ENCODE assay signal across 14 cellular contexts in the genomic region with DNA sequence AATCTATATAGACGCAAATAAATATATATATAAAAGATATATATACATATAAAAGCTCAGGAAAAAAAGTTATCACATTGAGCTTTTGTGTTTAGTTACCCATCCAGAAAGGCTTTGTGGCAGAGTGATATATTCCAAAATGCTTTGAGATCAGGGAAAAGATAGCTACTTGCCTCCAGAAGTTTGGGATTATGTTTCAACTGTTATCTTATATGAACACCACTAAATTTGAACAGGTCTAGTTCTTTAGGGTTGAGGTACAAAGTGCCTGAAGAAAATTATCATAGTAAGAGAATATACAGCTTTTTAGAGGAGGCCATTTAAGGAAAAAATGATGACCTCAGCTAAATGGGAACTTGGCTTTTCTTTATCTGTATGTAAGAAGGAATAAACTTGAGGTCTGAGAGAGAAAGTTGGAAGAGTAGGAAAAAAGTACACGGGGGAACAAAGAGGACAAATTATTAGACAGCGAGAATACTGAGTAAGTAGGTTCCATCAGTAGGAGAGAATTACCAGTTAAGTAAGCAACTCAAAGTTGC. TPM values are rescaled to one million over a fixed set of nuclear protein-coding genes. Genes with fewer than 3 reads are reported as not detected.
A peak's percentile ranks its signal among the peaks of the same experiment; 100 is the strongest.
DNase-seq lines count a peak whose midpoint lies in the region; ATAC-seq and TF ChIP-seq lines count a peak whose summit lies in the region.
"Had no signal": no experiment of that assay in that cellular context is flagged by ENCODE, and none has a peak within 500 bp of the region (broad histone marks: within the 10 kb centered on the region; RNA-seq: fewer than 3 reads in every experiment).

No MANE protein-coding gene starts in this region.

- H3K27ac Mint-ChIP-seq in CD4-positive, alpha-beta memory T cell: peak overlapping the region in 4 of 7 donors; percentile 4 to 91 (median 20)
- H3K27ac Mint-ChIP-seq in T-helper 17 cell (peak overlapping the region; percentile 11), naive B cell (no peak overlapping the region)

- peaks cover 42% of the 10 kb centered on the region for H3K4me1 ChIP-seq in CD4-positive, alpha-beta memory T cell (ENCODE audit: insufficient read depth, low read length)

- no peaks in the 10 kb centered on the region for H3K27me3 Mint-ChIP-seq in CD4-positive, alpha-beta memory T cell
- H3K27me3 Mint-ChIP-seq in T-helper 17 cell (no peaks in the 10 kb centered on the region), naive B cell (no peaks in the 10 kb centered on the region)

- ATAC-seq in T-helper 17 cell (no peak), naive B cell (ENCODE audit: low read depth in 2 of 2) (no peak), HG03378 (IDR thresholded peaks at IDR 0.05; ENCODE audit: unreplicated experiment) (no peak)

- peaks cover 36 to 83% (median 58%) of the 10 kb centered on the region in 4 donors for H3K4me1 Mint-ChIP-seq in CD4-positive, alpha-beta memory T cell
- peaks cover 38% of the 10 kb centered on the region for H3K4me1 Mint-ChIP-seq in T-helper 17 cell
- peaks cover 55 to 80% (median 71%) of the 10 kb centered on the region in 3 donors for H3K4me1 Mint-ChIP-seq in naive B cell

- no peak for DNase-seq in CD4-positive, alpha-beta memory T cell
- DNase-seq in GM12864 (ENCODE audit: low read depth): no peak
- no peak for DNase-seq in T-helper 17 cell
- DNase-seq in naive B cell: no peak
- no peak for DNase-seq in cerebellar nuclear complex (lab: John Stamatoyannopoulos, UW)
- no peak for DNase-seq in HCEC 1CT
- no peak for DNase-seq in foreskin melanocyte
- DNase-seq: activated CD4-positive, alpha-beta T cell treated with anti-CD3 and anti-CD28 coated beads for 48 hours; activated effector memory CD4-positive, alpha-beta T cell treated with anti-CD3 and anti-CD28 coated beads, Interleukin-2, amount 50 U/mL, for 16 hours; NCI-H1694 treated with DMSO at 0.1 percent for 48 hours; NCI-H524 treated with DMSO at 0.1 percent for 48 hours; sigmoid colon; stimulated activated CD4-positive, alpha-beta T cell treated with anti-CD3 and anti-CD28 coated beads, Interleukin-4, amount 100 ng/mL, for 1 hour had no signal

- POLR2A ChIA-PET in CD4-positive, alpha-beta memory T cell (lab: Charles Lee; ENCODE audit: partially characterized antibody): interaction anchor here (0.6 kb wide), 1 partner anchor 395 kb away, joined by 4 read pairs; no protein-coding TSS in a partner anchor

- no peak for TF ChIP-seq CTCF in GM12864 (IDR thresholded peaks at IDR 0.05; ENCODE audit: low read depth, low read length, missing control alignments)

- CTCF ChIA-PET in CD4-positive, alpha-beta memory T cell (lab: Charles Lee; ENCODE audit: partially characterized antibody): interaction anchor here (1.0 kb wide), 1 partner anchor 69 kb away, joined by 3 read pairs; no protein-coding TSS in a partner anchor

- H3K27ac ChIP-seq in CD4-positive, alpha-beta memory T cell (ENCODE audit: low read depth, low read length): no peak overlapping the region
- H3K27ac ChIP-seq: sigmoid colon had no signal

- H3K36me3 ChIP-seq in CD4-positive, alpha-beta memory T cell (ENCODE audit: insufficient read depth, low read length): no peaks in the 10 kb centered on the region
- H3K36me3 ChIP-seq: sigmoid colon had no signal

- H3K4me3 Mint-ChIP-seq in CD4-positive, alpha-beta memory T cell: peak overlapping the region in 6 of 8 donors; percentile 2 to 73 (median 13)
- H3K4me3 Mint-ChIP-seq in T-helper 17 cell (peak overlapping the region; percentile 53), naive B cell (peak overlapping the region in 6 of 8 donors; percentile 3 to 99 (median 32))

- no peak overlapping the region for H3K4me3 ChIP-seq in CD4-positive, alpha-beta memory T cell (ENCODE audit: low read length in 2 of 2)
- peak overlapping the region; percentile 4; the same call in 1 of the 2 replicates for H3K4me3 ChIP-seq in GM12864 (ENCODE audit: low read depth, low read length)
- H3K4me3 ChIP-seq: sigmoid colon had no signal

- H3K9me3 ChIP-seq in CD4-positive, alpha-beta memory T cell (ENCODE audit: control insufficient read depth in 1 of 2, low read length in 2 of 2): no peaks in the 10 kb centered on the region
- no peaks in the 10 kb centered on the region for H3K9me3 ChIP-seq in T-helper 17 cell (ENCODE audit: control insufficient read depth, low read length, poor library complexity, severe bottlenecking)
- H3K9me3 ChIP-seq: sigmoid colon had no signal

- no peaks in the 10 kb centered on the region for H3K27me3 ChIP-seq in CD4-positive, alpha-beta memory T cell (ENCODE audit: insufficient read depth, low read length)
- H3K27me3 ChIP-seq: sigmoid colon had no signal

- H3K36me3 Mint-ChIP-seq in CD4-positive, alpha-beta memory T cell: peaks cover 0 to 13% of the 10 kb centered on the region in 2 donors
- H3K36me3 Mint-ChIP-seq in T-helper 17 cell (ENCODE audit: low read depth): peaks cover 2% of the 10 kb centered on the region
- peaks cover 0 to 11% of the 10 kb centered on the region in 2 donors for H3K36me3 Mint-ChIP-seq in naive B cell

- intact Hi-C loops in CD4-positive, alpha-beta memory T cell (cut with micrococcal nuclease): loop anchor here (5.0 to 10.0 kb wide), 8 partner anchors 189 to 1436 kb away; a partner anchor contains a TSS

- H3K9me3 Mint-ChIP-seq in CD4-positive, alpha-beta memory T cell: no peaks in the 10 kb centered on the region
- no peaks in the 10 kb centered on the region for H3K9me3 Mint-ChIP-seq in naive B cell

RNA-seq across cellular contexts. Expression of a gene that starts 2.4 kb away (rescaled TPM):
- total RNA-seq in CD4-positive, alpha-beta memory T cell: 10 to 100 TPM; 16.5 to 17.0 TPM
- 10 to 100 TPM; 35.6 to 44.7 TPM for polyA plus RNA-seq in CD4-positive, alpha-beta memory T cell
- total RNA-seq in T-helper 17 cell: 10 to 100 TPM; 11.6 to 12.4 TPM
- 10 to 100 TPM; 71.9 to 88.2 (median 76.9) TPM for polyA plus RNA-seq in naive B cell (ENCODE audit: low read depth in 6 of 6)

RNA-seq across cellular contexts. Expression of a gene that starts 2.6 kb away (rescaled TPM):
- 10 to 100 TPM; 17.6 to 22.9 TPM for total RNA-seq in CD4-positive, alpha-beta memory T cell
- 1 to 10 TPM; 6.5 to 9.0 TPM for polyA plus RNA-seq in CD4-positive, alpha-beta memory T cell
- 10 to 100 TPM; 14.6 to 16.2 TPM for total RNA-seq in T-helper 17 cell
- polyA plus RNA-seq in naive B cell (ENCODE audit: low read depth in 6 of 6): 10 to 100 TPM in 3 of 6 donors, 1 to 10 TPM in 3; 1.5 to 14.5 (median 10.0) TPM

Comparison
In these comparisons a context has a peak if more than half of its experiments do, and no peak if none do; other contexts are left out.
1. H3K27ac Mint-ChIP-seq: peak in CD4-positive, alpha-beta memory T cell (4 of 7) and T-helper 17 cell (single experiment); none in naive B cell (0 of 6).
2. Peak in every context shown above with its lines, with median percentiles within 50 percentile points of each other: H3K4me3 Mint-ChIP-seq.